In genomic region chr17:72034000-72034399, GRCh38 we compare ENCODE assay signal across 18 cellular contexts.
A peak's percentile ranks its signal among the peaks of the same experiment; 100 is the strongest.
DNase-seq lines count a peak whose midpoint lies in the region; ATAC-seq and TF ChIP-seq lines count a peak whose summit lies in the region.
"Had no signal": no experiment of that assay in that cellular context is flagged by ENCODE, and none has a peak within 500 bp of the region (broad histone marks: within the 10 kb centered on the region; RNA-seq: fewer than 3 reads in every experiment).

No MANE protein-coding gene starts in this region.

- TF ChIP-seq CTCF in neural crest cell (conservative IDR thresholded peaks at IDR 0.05) (no peak), mucosa of descending colon (IDR thresholded peaks at IDR 0.05) (no peak)

- ATAC-seq in GM18861 (IDR thresholded peaks at IDR 0.05; ENCODE audit: unreplicated experiment) (peak; percentile 36), GM21786 (IDR thresholded peaks at IDR 0.05; ENCODE audit: unreplicated experiment) (peak; percentile 41), HG03159 (IDR thresholded peaks at IDR 0.05; ENCODE audit: unreplicated experiment) (peak; percentile 52), mucosa of descending colon (no peak)
- ATAC-seq: CD8-positive, alpha-beta T cell had no signal

- H3K36me3 Mint-ChIP-seq in neural crest cell (ENCODE audit: low read depth): no peaks in the 10 kb centered on the region
- H3K36me3 Mint-ChIP-seq: CD8-positive, alpha-beta T cell had no signal

- no peaks in the 10 kb centered on the region for H3K27me3 Mint-ChIP-seq in neural crest cell (ENCODE audit: low read depth)

- H3K27ac Mint-ChIP-seq in neural crest cell (ENCODE audit: unreplicated experiment): peak overlapping the region; percentile 14
- H3K27ac Mint-ChIP-seq: activated T-helper 2 cell treated with anti-CD3 and anti-CD28 coated beads, Interferon-gamma antibody, Interleukin-2, Interleukin-4, amounts not matched to agents 10 μg/mL and 5 μg/mL and 100 μg/mL, durations not matched to agents 14 hours and 24 hours and 36 hours; CD8-positive, alpha-beta T cell had no signal

- intact Hi-C loops in mucosa of descending colon (cut with DNase I, micrococcal nuclease): loop anchor here in 1 of 2 donors (10.0 kb wide), 1 partner anchor 59 kb away; no protein-coding TSS in a partner anchor

- H3K4me1 ChIP-seq in mucosa of descending colon (ENCODE audit: low read depth): no peaks in the 10 kb centered on the region
- H3K4me1 ChIP-seq: prostate gland had no signal

- no peak for DNase-seq in neural crest cell (ENCODE audit: low read depth, low spot score)
- DNase-seq in NCI-H1417 (lab: John Stamatoyannopoulos, UW): no peak
- DNase-seq in mucosa of descending colon: no peak
- no peak for DNase-seq in LoVo (ENCODE audit: low spot score)
- DNase-seq in NK-92 treated with Interleukin-12 subunit alpha and Interleukin-12 subunit beta, amount 100 ng/mL, for 24 hours (lab: John Stamatoyannopoulos, UW): no peak
- DNase-seq: activated CD4-positive, alpha-beta T cell treated with anti-CD3 and anti-CD28 coated beads, Interleukin-2, amount 50 U/mL, for 1 hour; CD8-positive, alpha-beta T cell; GM23248; midbrain; NCI-H226; Peyer's patch; stimulated activated CD8-positive, alpha-beta memory T cell treated with anti-CD3 and anti-CD28 coated beads, Interleukin-4, amount 100 ng/mL, for 48 hours had no signal

- no peaks in the 10 kb centered on the region for H3K9me3 ChIP-seq in mucosa of descending colon
- H3K9me3 ChIP-seq: Peyer's patch, prostate gland, tibial nerve had no signal

- H3K9me3 Mint-ChIP-seq in neural crest cell: peaks cover 5% of the 10 kb centered on the region
- H3K9me3 Mint-ChIP-seq: activated T-helper 2 cell treated with anti-CD3 and anti-CD28 coated beads, Interferon-gamma antibody, Interleukin-2, Interleukin-4, amounts not matched to agents 10 μg/mL and 5 μg/mL and 100 μg/mL, durations not matched to agents 14 hours and 24 hours and 36 hours; CD8-positive, alpha-beta T cell had no signal

- H3K4me3 ChIP-seq in mucosa of descending colon: no peak overlapping the region
- H3K4me3 ChIP-seq: GM23248, Peyer's patch, prostate gland, tibial nerve had no signal

- peaks cover 60% of the 10 kb centered on the region for H3K4me1 Mint-ChIP-seq in neural crest cell

- no peaks in the 10 kb centered on the region for H3K36me3 ChIP-seq in mucosa of descending colon (ENCODE audit: low read depth)
- H3K36me3 ChIP-seq: Peyer's patch, prostate gland, tibial nerve had no signal

- H3K4me3 Mint-ChIP-seq in neural crest cell: no peak overlapping the region
- H3K4me3 Mint-ChIP-seq: CD8-positive, alpha-beta T cell had no signal
